Comparison of ENCODE assay signal across 16 cellular contexts in the genomic region with DNA sequence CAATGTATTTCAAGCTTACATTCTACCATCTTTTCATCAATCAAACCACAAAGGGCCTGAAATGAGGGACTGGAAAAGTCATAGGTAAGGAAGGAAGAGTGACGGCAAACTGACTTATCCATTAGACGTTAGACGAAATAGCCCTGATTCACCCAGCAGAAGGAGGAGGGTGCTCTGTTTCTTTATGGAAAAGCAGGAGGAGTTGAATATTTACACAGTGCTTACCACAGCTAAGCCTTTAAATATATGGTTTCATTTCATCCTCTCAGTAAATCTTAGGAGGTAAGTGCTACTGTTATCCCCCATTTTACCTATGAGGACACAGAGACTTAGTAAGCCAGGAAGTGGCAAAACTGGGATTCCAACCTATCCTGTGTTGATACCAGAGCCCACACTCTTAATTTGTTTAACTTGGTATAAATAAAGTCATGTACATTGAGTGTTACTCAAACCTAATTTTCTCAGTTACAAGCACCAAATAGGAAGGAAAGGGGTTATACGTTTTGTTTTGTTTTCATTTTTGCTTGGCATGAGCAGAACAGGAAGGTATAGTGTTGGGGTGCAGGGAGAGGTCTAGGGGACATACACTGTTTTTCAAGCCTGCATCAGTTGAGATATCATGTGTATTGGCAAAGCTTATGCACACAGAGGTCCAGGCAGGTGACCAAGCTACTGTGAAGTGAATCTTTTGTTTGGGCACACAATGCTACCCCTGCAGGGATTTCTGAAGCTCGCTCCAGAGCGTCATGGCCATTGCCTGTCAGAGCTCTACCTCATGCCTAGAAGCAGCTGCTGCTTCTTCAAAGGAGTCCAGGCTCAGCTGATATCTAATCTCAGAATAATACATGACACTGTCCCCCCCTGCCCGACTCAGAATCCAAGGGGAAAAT.
DNase-seq lines count a peak whose midpoint lies in the region; ATAC-seq, FAIRE-seq and TF ChIP-seq lines count a peak whose summit lies in the region.
"Had no signal": no experiment of that assay in that cellular context is flagged by ENCODE, and none has a peak within 500 bp of the region (broad histone marks: within the 10 kb centered on the region; RNA-seq: fewer than 3 reads in every experiment).

No MANE protein-coding gene starts in this region.

- H3K36me3 ChIP-seq in left lung: no peaks in the 10 kb centered on the region
- H3K36me3 ChIP-seq: adrenal gland, ovary had no signal

- peak; percentile 54 for FAIRE-seq in A549 (lab: Jason Lieb, UNC)

- no peak for TF ChIP-seq RAD21 in A549 (conservative IDR thresholded peaks at IDR 0.05 in 1 of 2, IDR thresholded peaks at IDR 0.05 in 1 of 2)

- H3K4me1 ChIP-seq in A549: peaks cover 69% of the 10 kb centered on the region
- H3K4me1 ChIP-seq in left lung: peaks cover 0 to 6% of the 10 kb centered on the region in 2 donors
- H3K4me1 ChIP-seq: adrenal gland had no signal

- H3K4me1 Mint-ChIP-seq in brain: peaks cover 64% of the 10 kb centered on the region
- H3K4me1 Mint-ChIP-seq: CD8-positive, alpha-beta memory T cell had no signal

- intact Hi-C loops in left lung (cut with DNase I): no loop called here

- H3K27me3 ChIP-seq in layer of hippocampus (ENCODE audit: control insufficient read depth, insufficient read depth, low read length) (no peaks in the 10 kb centered on the region), left lung (no peaks in the 10 kb centered on the region)
- H3K27me3 ChIP-seq: adrenal gland, ovary had no signal

- no peak for TF ChIP-seq POLR2A in A549 (IDR thresholded peaks at IDR 0.05; ENCODE audit: low read length)

- peak overlapping the region; percentile 74 to 83 for H3K27ac ChIP-seq in A549
- H3K27ac ChIP-seq in layer of hippocampus (ENCODE audit: low read depth, low read length): peak overlapping the region; percentile 40
- H3K27ac ChIP-seq in left lung: no peak overlapping the region
- H3K27ac ChIP-seq: adrenal gland, ovary had no signal

- peak overlapping the region in 3 of 5 experiments; percentile 3 to 34 (median 12) for H3K27ac Mint-ChIP-seq in brain
- H3K27ac Mint-ChIP-seq: activated CD4-positive, alpha-beta T cell treated with anti-CD3 and anti-CD28 coated beads, Interleukin-2, amount 10 ng/mL, durations not matched to agents 7 days and 5 days; CD8-positive, alpha-beta memory T cell; T-helper 2 cell treated with Interferon-gamma antibody and Interleukin-4, amounts not matched to agents 5 μg/mL and 100 μg/mL, for 36 hours had no signal

- WGBS in A549 (ENCODE audit: missing lambda C conversion rate): 40% methylated on average over 7 of the region's 7 CpGs

- no peak for DNase-seq in A549 (ENCODE audit: low read depth in 1 of 2, low spot score in 1 of 2)
- peak; percentile 49 for DNase-seq in HT1080 (ENCODE audit: low read depth)
- DNase-seq in left lung: no peak
- DNase-seq in activated CD4-positive, alpha-beta T cell treated with anti-CD3 and anti-CD28 coated beads for 4 hours: no peak
- DNase-seq: activated CD4-positive, alpha-beta T cell treated with anti-CD3 and anti-CD28 coated beads, Interleukin-2, amount 10 ng/mL, durations not matched to agents 7 days and 5 days; activated T-cell treated with anti-CD3 and anti-CD28 coated beads, Interleukin-2, amount 50 U/mL, for 48 hours; adrenal gland; CD8-positive, alpha-beta memory T cell; NCI-H82; ovary had no signal

- ATAC-seq in A549 (peak in 1 of 2 experiments; percentile 19; a peak in 4 of 6 replicates), left lung (no peak), HG03025 (IDR thresholded peaks at IDR 0.05; ENCODE audit: low FRiP score, unreplicated experiment) (no peak), GM18519 (IDR thresholded peaks at IDR 0.05; ENCODE audit: low FRiP score, unreplicated experiment) (no peak)
- ATAC-seq: Right ventricle myocardium inferior had no signal

- H3K4me2 ChIP-seq in A549: peak overlapping the region; percentile 68

- POLR2A ChIA-PET in A549 (lab: Yijun Ruan, JAX): interaction anchor here (1.1 kb wide), 1 partner anchor 94 kb away, joined by 3 read pairs; no protein-coding TSS in a partner anchor

- H3K27me3 Mint-ChIP-seq in brain: no peaks in the 10 kb centered on the region
- H3K27me3 Mint-ChIP-seq: activated CD4-positive, alpha-beta T cell treated with anti-CD3 and anti-CD28 coated beads, Interleukin-2, amount 10 ng/mL, durations not matched to agents 7 days and 5 days had no signal

- H3K4me3 ChIP-seq in A549 (no peak overlapping the region), left lung (no peak overlapping the region)
- H3K4me3 ChIP-seq: adrenal gland, ovary had no signal

- no peak for TF ChIP-seq EP300 in A549 (IDR thresholded peaks at IDR 0.05)

- H3K9me3 ChIP-seq in A549 (no peaks in the 10 kb centered on the region), left lung (no peaks in the 10 kb centered on the region)
- H3K9me3 ChIP-seq: adrenal gland, ovary had no signal

- no peaks in the 10 kb centered on the region for H3K9me3 Mint-ChIP-seq in brain
- H3K9me3 Mint-ChIP-seq: CD8-positive, alpha-beta memory T cell; T-helper 2 cell treated with Interferon-gamma antibody and Interleukin-4, amounts not matched to agents 5 μg/mL and 100 μg/mL, for 36 hours had no signal

- no peak for TF ChIP-seq CTCF in A549 (IDR thresholded peaks at IDR 0.05)
- TF ChIP-seq CTCF in brain (conservative IDR thresholded peaks at IDR 0.05): no peak
- TF ChIP-seq CTCF in left lung (IDR thresholded peaks at IDR 0.05): no peak

- CTCF ChIA-PET in A549 (lab: Yijun Ruan, JAX): interaction anchor here (0.6 to 1.6 kb wide), 5 partner anchors 10 to 315 kb away, joined by 3 to 4 read pairs (median 3); partner anchors contain the start of gene MOB3B

- no peak overlapping the region for H3K4me3 Mint-ChIP-seq in brain
- H3K4me3 Mint-ChIP-seq: activated CD4-positive, alpha-beta T cell treated with anti-CD3 and anti-CD28 coated beads, Interleukin-2, amount 10 ng/mL, durations not matched to agents 7 days and 5 days; CD8-positive, alpha-beta memory T cell; T-helper 2 cell treated with Interferon-gamma antibody and Interleukin-4, amounts not matched to agents 5 μg/mL and 100 μg/mL, for 36 hours had no signal

- H3K36me3 Mint-ChIP-seq in brain: peaks cover 4% of the 10 kb centered on the region
- H3K36me3 Mint-ChIP-seq: CD8-positive, alpha-beta memory T cell had no signal

TF ChIP-seq in A549, 52 proteins besides CTCF, POLR2A, EP300 and RAD21:
- no peak for TF ChIP-seq FOXS1 (CRISPR knock-in tag; IDR thresholded peaks at IDR 0.05)
- 0 out of 5 replicates have a peak, but pooled peaks of 1 of the 2 experiments have one; percentile 5 for TF ChIP-seq JUN (IDR thresholded peaks at IDR 0.05)

Comparison
In these comparisons a context has a peak if more than half of its experiments do, and no peak if none do; other contexts are left out.
1. H3K27ac ChIP-seq: peak in A549 (2 of 2) and layer of hippocampus (single experiment); none in left lung (0 of 2).